ENCODE assay signal across 23 cellular contexts in the genomic region with DNA sequence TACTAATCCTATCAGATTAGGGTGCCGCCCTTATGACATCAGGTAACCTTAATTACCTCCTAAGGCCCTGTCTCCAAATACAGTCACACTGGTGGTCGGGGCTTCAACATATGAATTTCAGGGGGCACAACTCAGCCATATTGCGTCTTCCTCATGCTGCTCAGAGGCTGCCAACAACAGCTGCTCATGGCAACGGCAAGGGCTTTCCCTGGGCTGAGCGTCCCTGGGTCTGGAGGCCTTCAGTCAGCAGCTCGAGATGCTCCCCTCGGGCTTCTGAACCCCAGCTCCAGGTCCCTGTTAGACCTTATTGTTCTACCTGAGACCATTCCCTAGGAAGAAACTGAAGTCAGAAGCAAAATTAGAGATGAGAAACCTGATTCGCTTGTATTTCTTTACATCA.
"Had no signal": no experiment of that assay in that cellular context is flagged by ENCODE, and none has a peak within 500 bp of the region (broad histone marks: within the 10 kb centered on the region; RNA-seq: fewer than 3 reads in every experiment).

No MANE protein-coding gene starts in this region.

- ATAC-seq: activated CD8-positive, alpha-beta memory T cell treated with anti-CD3 and anti-CD28 coated beads, Interleukin-2, amount 10 ng/mL, durations not matched to agents 7 days and 5 days; activated T-helper 17 cell treated with anti-CD3 and anti-CD28 coated beads, Interleukin-2, amount 50 U/mL, for 72 hours had no signal

- DNase-seq: activated B cell treated with CpG ODN at 0.5 μM for 24 hours; activated CD4-positive, alpha-beta T cell treated with anti-CD3 and anti-CD28 coated beads for 1 hour; activated CD4-positive, alpha-beta T cell treated with anti-CD3 and anti-CD28 coated beads, Interleukin-2, amount 10 ng/mL, durations not matched to agents 24 days and 14 days; activated CD4-positive, alpha-beta T cell treated with anti-CD3 and anti-CD28 coated beads, Interleukin-2, amount 50 U/mL, for 48 hours; activated CD8-positive, alpha-beta memory T cell treated with anti-CD3 and anti-CD28 coated beads, Interleukin-2, amount 10 ng/mL, durations not matched to agents 7 days and 5 days; activated naive CD4-positive, alpha-beta T cell; activated T-cell treated with anti-CD3 and anti-CD28 coated beads for 4 hours; activated T-cell treated with anti-CD3 and anti-CD28 coated beads, Interleukin-2, amount 50 U/mL, for 48 hours; aorta; central memory CD4-positive, alpha-beta T cell; IMR-90; Kasumi-1; KBM-7; NCI-H1105 treated with DMSO at 0.1 percent for 48 hours; NCI-H1436 treated with DMSO at 0.1 percent for 48 hours; NCI-H187; NCI-H2081; NCI-H2227 treated with DMSO at 0.1 percent for 48 hours; NCI-H526; Peyer's patch; Right ventricle myocardium superior; SJCRH30 had no signal
